In the genomic region with DNA sequence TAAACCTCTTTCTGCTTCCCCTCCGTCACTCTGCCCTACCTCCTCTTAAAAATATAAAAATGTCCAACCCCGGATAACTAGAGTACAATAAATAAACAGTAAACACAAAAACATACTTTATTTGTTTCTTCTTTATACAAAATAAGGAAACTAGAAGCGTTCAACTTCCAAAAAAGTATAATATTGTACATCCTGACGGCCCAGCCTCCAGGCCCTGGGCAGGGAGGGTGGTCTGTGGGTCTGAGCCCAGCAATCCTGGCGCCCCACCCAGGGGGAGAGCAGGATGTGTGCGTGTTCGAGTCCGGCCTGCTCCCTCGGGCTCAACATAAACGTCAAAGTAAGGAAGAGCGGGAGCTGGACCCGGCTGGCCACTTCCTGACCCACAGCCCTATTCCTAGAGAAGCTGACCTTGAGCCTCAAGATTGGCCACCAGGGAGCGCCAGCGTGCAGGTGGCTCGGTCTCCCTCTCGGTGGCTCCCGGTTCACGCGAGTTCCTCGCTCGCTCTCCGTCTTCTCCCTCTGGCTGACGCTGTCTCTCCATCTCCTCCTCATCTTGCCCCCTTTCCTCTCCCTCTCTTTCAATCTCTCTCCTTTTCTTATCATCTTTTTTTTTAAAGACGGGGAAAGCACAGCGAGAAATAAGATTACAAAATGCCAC, we compare ENCODE assay signal across 1 cellular context.
TF ChIP-seq lines count a peak whose summit lies in the region.

No MANE protein-coding gene starts in this region.

TF ChIP-seq in neural cell, 6 proteins besides CTCF, POLR2A, EP300 and RAD21 (continued from another document):
- TF ChIP-seq SMC3 (conservative IDR thresholded peaks at IDR 0.05; ENCODE audit: poor library complexity): peak; percentile 70
